In the genomic region with DNA sequence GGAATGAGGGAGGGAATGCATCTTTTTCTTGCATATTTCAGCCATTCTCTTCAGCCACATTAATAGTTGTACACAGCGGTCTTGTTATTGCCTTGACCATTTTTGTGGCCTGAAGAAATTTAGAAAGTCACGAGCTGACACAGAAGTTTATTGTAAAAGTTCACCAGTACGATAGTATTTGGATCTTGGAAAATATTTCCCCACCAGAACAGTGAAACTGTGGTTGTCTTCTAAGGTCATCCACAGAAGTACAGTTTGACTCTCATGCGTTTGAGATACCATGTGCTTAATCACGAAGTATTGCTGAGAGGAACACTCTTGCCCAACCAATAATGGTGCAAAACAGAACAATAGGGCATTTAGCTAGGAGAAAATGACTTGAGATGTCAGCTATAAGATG, we compare ENCODE assay signal across 20 cellular contexts.
DNase-seq lines count a peak whose midpoint lies in the region; ATAC-seq, FAIRE-seq and TF ChIP-seq lines count a peak whose summit lies in the region.
"Had no signal": no experiment of that assay in that cellular context is flagged by ENCODE, and none has a peak within 500 bp of the region (broad histone marks: within the 10 kb centered on the region; RNA-seq: fewer than 3 reads in every experiment).

No MANE protein-coding gene starts in this region.

- no peaks in the 10 kb centered on the region for H3K4me1 Mint-ChIP-seq in activated T-cell treated with anti-CD3 and anti-CD28 coated beads, Interleukin-2, amount 50 U/mL, for 72 hours (ENCODE audit: low read depth)
- H3K4me1 Mint-ChIP-seq in T-helper 17 cell = peaks cover 51% of the 10 kb centered on the region
- peaks cover 81% of the 10 kb centered on the region for H3K4me1 Mint-ChIP-seq in stimulated activated effector memory CD8-positive, alpha-beta T cell treated with anti-CD3 and anti-CD28 coated beads, Interleukin-12 subunit alpha, Interleukin-12 subunit beta, amount 100 ng/mL, for 72 hours

- 0 out of 2 replicates have a peak overlapping the region, but pooled peaks have one; percentile 65 for H2AK5ac ChIP-seq in H1 (ENCODE audit: low read depth, low read length)

- H2AFZ ChIP-seq in H1 (ENCODE audit: low read length) = no peak overlapping the region

- no peak overlapping the region; the same call in 1 of the 2 replicates for H2BK15ac ChIP-seq in H1 (ENCODE audit: low read length)

- peaks cover 0 to 33% of the 10 kb centered on the region in 2 experiments; a peak in 3 of 4 replicates for H3K79me2 ChIP-seq in H1 (ENCODE audit: control insufficient read depth in 1 of 2, insufficient read depth in 2 of 2, low read length in 2 of 2)

- no peak overlapping the region for H3K4me3 Mint-ChIP-seq in activated T-cell treated with anti-CD3 and anti-CD28 coated beads, Interleukin-2, amount 50 U/mL, for 72 hours
- no peak overlapping the region for H3K4me3 Mint-ChIP-seq in T-helper 17 cell
- no peak overlapping the region for H3K4me3 Mint-ChIP-seq in stimulated activated effector memory CD8-positive, alpha-beta T cell treated with anti-CD3 and anti-CD28 coated beads, Interleukin-12 subunit alpha, Interleukin-12 subunit beta, amount 100 ng/mL, for 72 hours
- H3K4me3 Mint-ChIP-seq: B cell, CD14-positive monocyte had no signal

- H3K4me1 ChIP-seq in H1 (replicated peaks in 1 of 4; ENCODE audit: control insufficient read depth in 3 of 4, insufficient read depth in 4 of 4, low read length in 3 of 4) = peaks cover 2 to 5% (median 4%) of the 10 kb centered on the region in 4 experiments; a peak in 4 of 7 replicates
- H3K4me1 ChIP-seq: A549 had no signal

- H4K20me1 ChIP-seq in H1 (replicated peaks in 1 of 2; ENCODE audit: control insufficient read depth in 1 of 2, insufficient read depth in 2 of 2, low read length in 2 of 2) = peaks cover 0 to 5% of the 10 kb centered on the region in 2 experiments

- peak; percentile 28 for FAIRE-seq in H1 (lab: Jason Lieb, UNC)
- FAIRE-seq: A549, H54, RCC 7860 had no signal

- TF ChIP-seq POLR2A in H1 (IDR thresholded peaks at IDR 0.05; ENCODE audit: control extremely low read depth in 1 of 2, low read depth in 2 of 2, low read length in 2 of 2) = no peak

- no peak overlapping the region for H3K18ac ChIP-seq in H1 (ENCODE audit: extremely low read depth, low read length)

- H2BK12ac ChIP-seq in H1 (ENCODE audit: low read depth, low read length) = 0 out of 2 replicates have a peak overlapping the region, but pooled peaks have one; percentile 68

- no peak for ATAC-seq in activated T-cell treated with anti-CD3 and anti-CD28 coated beads, Interleukin-2, amount 50 U/mL, for 72 hours (replicated peaks in 1 of 2)
- ATAC-seq in T-helper 17 cell = no peak
- no peak for ATAC-seq in stimulated activated effector memory CD8-positive, alpha-beta T cell treated with anti-CD3 and anti-CD28 coated beads, Interleukin-12 subunit alpha, Interleukin-12 subunit beta, amount 100 ng/mL, for 72 hours
- ATAC-seq in activated CD4-positive, CD25-positive, alpha-beta regulatory T cell treated with anti-CD3 and anti-CD28 coated beads, Interleukin-2, amount 50 U/mL, for 24 hours = no peak
- no peak for ATAC-seq in HG03378 (IDR thresholded peaks at IDR 0.05; ENCODE audit: unreplicated experiment)
- ATAC-seq: A549 had no signal

- no peak for TF ChIP-seq CTCF in H1 (IDR thresholded peaks at IDR 0.05; ENCODE audit: control extremely low read depth in 1 of 3, insufficient read depth in 1 of 3, low read depth in 1 of 3, low read length in 3 of 3)

- H2BK5ac ChIP-seq in H1 (ENCODE audit: low read depth, low read length) = no peak overlapping the region

- no peak overlapping the region for H3K9ac ChIP-seq in H1 (replicated peaks in 1 of 4; ENCODE audit: extremely low read depth in 1 of 4, low read depth in 3 of 4, low read length in 3 of 4)

- TF ChIP-seq RAD21 in H1 (IDR thresholded peaks at IDR 0.05 in 1 of 2, conservative IDR thresholded peaks at IDR 0.05 in 1 of 2; ENCODE audit: low read depth in 2 of 2, low read length in 2 of 2) = no peak

- H2BK120ac ChIP-seq in H1 (replicated peaks; ENCODE audit: low read depth, low read length) = peak overlapping the region; percentile 15

- no peak overlapping the region for H3K4me3 ChIP-seq in H1 (ENCODE audit: extremely low read depth in 1 of 4, insufficient read depth in 2 of 4, low read depth in 3 of 4, low read length in 4 of 4)
- H3K4me3 ChIP-seq: A549 had no signal

- no peak overlapping the region for H4K8ac ChIP-seq in H1 (ENCODE audit: extremely low read depth, insufficient read depth, low read length)

- peaks cover 0 to 17% of the 10 kb centered on the region in 2 donors for H3K36me3 Mint-ChIP-seq in activated T-cell treated with anti-CD3 and anti-CD28 coated beads, Interleukin-2, amount 50 U/mL, for 72 hours (ENCODE audit: insufficient read depth in 2 of 2)
- no peaks in the 10 kb centered on the region for H3K36me3 Mint-ChIP-seq in T-helper 17 cell (ENCODE audit: low read depth)
- H3K36me3 Mint-ChIP-seq in stimulated activated effector memory CD8-positive, alpha-beta T cell treated with anti-CD3 and anti-CD28 coated beads, Interleukin-12 subunit alpha, Interleukin-12 subunit beta, amount 100 ng/mL, for 72 hours = peaks cover 77% of the 10 kb centered on the region

- H3K27ac ChIP-seq in H1 (ENCODE audit: low read depth, low read length) = peak overlapping the region; percentile 45; the same call in 1 of the 2 replicates
- H3K27ac ChIP-seq: A549 had no signal

- no peak for TF ChIP-seq EP300 in H1 (IDR thresholded peaks at IDR 0.05; ENCODE audit: borderline replicate concordance in 1 of 2, low read depth in 2 of 2, low read length in 2 of 2)

- CTCF ChIA-PET in H1 (lab: Charles Lee; ENCODE audit: partially characterized antibody) = no interaction called here

- peak overlapping the region; percentile 42 for H4K91ac ChIP-seq in H1 (replicated peaks; ENCODE audit: insufficient read length, low read length)

- H2BK20ac ChIP-seq in H1 (ENCODE audit: low read length) = peak overlapping the region; percentile 21; the same call in 1 of the 2 replicates

- peak overlapping the region in 1 of 2 experiments; percentile 33; a peak in 2 of 4 replicates for H3K4me2 ChIP-seq in H1 (ENCODE audit: insufficient read depth in 1 of 2, low read depth in 2 of 2, low read length in 2 of 2)
- H3K4me2 ChIP-seq: A549 had no signal

- H3K14ac ChIP-seq in H1 (ENCODE audit: insufficient read length) = no peak overlapping the region

- WGBS in H1 (ENCODE audit: extremely low coverage in 1 of 2, insufficient coverage in 1 of 2, insufficient read length in 1 of 2, insufficient replicate concordance in 2 of 2, low coverage in 1 of 2, low lambda C conversion rate in 2 of 2, missing lambda C conversion rate in 1 of 2), 2 experiments = 74% methylated on average over 5 of the region's 5 CpGs; no CpG with 5 or more reads in 1 of the 2 experiments

- H3K27ac Mint-ChIP-seq in activated T-cell treated with anti-CD3 and anti-CD28 coated beads, Interleukin-2, amount 50 U/mL, for 72 hours = peak overlapping the region; percentile 77
- peak overlapping the region; percentile 88 for H3K27ac Mint-ChIP-seq in T-helper 17 cell
- peak overlapping the region; percentile 10 for H3K27ac Mint-ChIP-seq in stimulated activated effector memory CD8-positive, alpha-beta T cell treated with anti-CD3 and anti-CD28 coated beads, Interleukin-12 subunit alpha, Interleukin-12 subunit beta, amount 100 ng/mL, for 72 hours
- H3K27ac Mint-ChIP-seq: B cell had no signal

- no peaks in the 10 kb centered on the region for H3K27me3 Mint-ChIP-seq in activated T-cell treated with anti-CD3 and anti-CD28 coated beads, Interleukin-2, amount 50 U/mL, for 72 hours (ENCODE audit: low read depth)
- H3K27me3 Mint-ChIP-seq in T-helper 17 cell = no peaks in the 10 kb centered on the region
- H3K27me3 Mint-ChIP-seq: B cell had no signal

- POLR2A ChIA-PET in H1 (lab: Charles Lee; ENCODE audit: partially characterized antibody) = no interaction called here

- no peaks in the 10 kb centered on the region for H3K27me3 ChIP-seq in H1 (replicated peaks in 1 of 4; ENCODE audit: control insufficient read depth in 3 of 4, extremely low read depth in 1 of 4, insufficient read depth in 3 of 4, low read length in 3 of 4)

- H3K9me3 Mint-ChIP-seq in activated T-cell treated with anti-CD3 and anti-CD28 coated beads, Interleukin-2, amount 50 U/mL, for 72 hours = no peaks in the 10 kb centered on the region
- H3K9me3 Mint-ChIP-seq in stimulated activated effector memory CD8-positive, alpha-beta T cell treated with anti-CD3 and anti-CD28 coated beads, Interleukin-12 subunit alpha, Interleukin-12 subunit beta, amount 100 ng/mL, for 72 hours = no peaks in the 10 kb centered on the region
- H3K9me3 Mint-ChIP-seq: CD14-positive monocyte had no signal

- H3K23ac ChIP-seq in H1 (ENCODE audit: insufficient read length) = no peak overlapping the region

- no peak overlapping the region for H4K5ac ChIP-seq in H1 (ENCODE audit: insufficient read length, low read depth, low read length)

- H3K9me3 ChIP-seq in T-helper 17 cell (ENCODE audit: control insufficient read depth, low read length, poor library complexity, severe bottlenecking) (no peaks in the 10 kb centered on the region), H1 (ENCODE audit: insufficient read depth in 2 of 2, low read depth in 1 of 2, low read length in 1 of 2) (no peaks in the 10 kb centered on the region)
- H3K9me3 ChIP-seq: A549 had no signal

- H3K4ac ChIP-seq in H1 (replicated peaks; ENCODE audit: insufficient read length, low read depth, low read length) = no peak overlapping the region

- no peak overlapping the region for H3K56ac ChIP-seq in H1 (replicated peaks; ENCODE audit: insufficient read length, low read depth, low read length)

- peaks cover 0 to 12% (median 7%) of the 10 kb centered on the region in 4 experiments; a peak in 5 of 8 replicates for H3K36me3 ChIP-seq in H1 (ENCODE audit: control insufficient read depth in 2 of 4, insufficient read depth in 4 of 4, low read length in 3 of 4)

- DNase-seq in activated T-cell treated with anti-CD3 and anti-CD28 coated beads, Interleukin-2, amount 50 U/mL, for 72 hours = no peak
- DNase-seq in activated T-cell treated with anti-CD3 and anti-CD28 coated beads, Interleukin-2, amount 50 U/mL, for 48 hours = no peak
- DNase-seq in T-helper 17 cell (no peak), H1 (ENCODE audit: low read depth in 1 of 2, low spot score in 2 of 2) (no peak)
- DNase-seq in stimulated activated effector memory CD8-positive, alpha-beta T cell treated with anti-CD3 and anti-CD28 coated beads, Interleukin-12 subunit alpha, Interleukin-12 subunit beta, amount 100 ng/mL, for 72 hours (ENCODE audit: low spot score in 2 of 2) = no peak
- DNase-seq: COR-L47, DMS79, Karpas-422, NCI-H187, NCI-H2107, NCI-H446 treated with DMSO at 0.1 percent for 48 hours, NCI-H526 treated with DMSO at 0.1 percent for 48 hours, OCI-M1 had no signal

- H3K79me1 ChIP-seq in H1 (ENCODE audit: low read depth, low read length) = no peaks in the 10 kb centered on the region; the same call in 1 of the 2 replicates

- no peaks in the 10 kb centered on the region for H3K23me2 ChIP-seq in H1 (ENCODE audit: low read depth, low read length)

TF ChIP-seq in H1, 55 proteins besides CTCF, POLR2A, EP300 and RAD21 (continues in another document):
- no peak for TF ChIP-seq PHF8 (conservative IDR thresholded peaks at IDR 0.05; ENCODE audit: low read depth, low read length)
- TF ChIP-seq RNF2 (IDR thresholded peaks at IDR 0.05; ENCODE audit: borderline replicate concordance, low read depth, low read length, missing control alignments, poor library complexity, severe bottlenecking) = no peak
- TF ChIP-seq SP1 (IDR thresholded peaks at IDR 0.05; ENCODE audit: low read depth, low read length) = no peak

Comparison
In these comparisons a context has a peak if more than half of its experiments do, and no peak if none do; other contexts are left out.
1. H3K27ac Mint-ChIP-seq: peak in every context shown above with its lines; median percentile 88 in T-helper 17 cell; 77 in activated T-cell treated with anti-CD3 and anti-CD28 coated beads, Interleukin-2, amount 50 U/mL, for 72 hours; 10 in stimulated activated effector memory CD8-positive, alpha-beta T cell treated with anti-CD3 and anti-CD28 coated beads, Interleukin-12 subunit alpha, Interleukin-12 subunit beta, amount 100 ng/mL, for 72 hours.